ENCODE assay signal across 14 cellular contexts in genomic region chr11:60970890-60971289, GRCh38. TPM values are rescaled to one million over a fixed set of nuclear protein-coding genes. Genes with fewer than 3 reads are reported as not detected.
DNase-seq lines count a peak whose midpoint lies in the region; ATAC-seq and TF ChIP-seq lines count a peak whose summit lies in the region.
"Had no signal": no experiment of that assay in that cellular context is flagged by ENCODE, and none has a peak within 500 bp of the region (broad histone marks: within the 10 kb centered on the region; RNA-seq: fewer than 3 reads in every experiment).

No MANE protein-coding gene starts in this region.

- H2AFZ ChIP-seq in Loucy (ENCODE audit: low read length), result peak overlapping the region; percentile 74
- no peak overlapping the region for H2AFZ ChIP-seq in neuronal stem cell (ENCODE audit: low read length)

- no peak overlapping the region for H3K27ac ChIP-seq in neuronal stem cell (replicated peaks; ENCODE audit: low read length)
- H3K27ac ChIP-seq: uterus, WERI-Rb-1 had no signal

- peak overlapping the region; percentile 83 for H3K27ac Mint-ChIP-seq in activated CD4-positive, alpha-beta T cell treated with anti-CD3 and anti-CD28 coated beads, Interleukin-2, amount 10 ng/mL, durations not matched to agents 7 days and 5 days
- peak overlapping the region; percentile 2 to 99 for H3K27ac Mint-ChIP-seq in activated naive CD4-positive, alpha-beta T cell treated with anti-CD3 and anti-CD28 coated beads, Interleukin-2, amount 50 U/mL, for 72 hours

- H3K4me3 Mint-ChIP-seq in activated CD4-positive, alpha-beta T cell treated with anti-CD3 and anti-CD28 coated beads, Interleukin-2, amount 10 ng/mL, durations not matched to agents 7 days and 5 days, result peak overlapping the region; percentile 79

- TF ChIP-seq CTCF in Loucy (conservative IDR thresholded peaks at IDR 0.05; ENCODE audit: low read length), result no peak

- H3K27me3 ChIP-seq in Loucy (ENCODE audit: insufficient read depth, low read length, poor library complexity, severe bottlenecking) (no peaks in the 10 kb centered on the region), neuronal stem cell (ENCODE audit: control insufficient read depth in 3 of 3, insufficient read depth in 3 of 3, low read depth in 1 of 3, low read length in 3 of 3) (peaks cover 0 to 48% (median 2%) of the 10 kb centered on the region in 3 experiments)
- H3K27me3 ChIP-seq: uterus had no signal

- H2BK5ac ChIP-seq in neuronal stem cell (ENCODE audit: low read length), result peak overlapping the region; percentile 16

- H3K36me3 ChIP-seq in Loucy (ENCODE audit: insufficient read depth, low read length) (no peaks in the 10 kb centered on the region), neuronal stem cell (replicated peaks in 1 of 2; ENCODE audit: control insufficient read depth in 2 of 2, insufficient read depth in 2 of 2, low read length in 2 of 2) (no peaks in the 10 kb centered on the region)
- H3K36me3 ChIP-seq: uterus, WERI-Rb-1 had no signal

- peaks cover 25% of the 10 kb centered on the region for H3K4me1 Mint-ChIP-seq in activated CD4-positive, alpha-beta T cell treated with anti-CD3 and anti-CD28 coated beads, Interleukin-2, amount 10 ng/mL, durations not matched to agents 7 days and 5 days

- peaks cover 18% of the 10 kb centered on the region; the same call in 1 of the 2 replicates for H3K79me2 ChIP-seq in Loucy (ENCODE audit: insufficient read depth, low read length)

- H2AK5ac ChIP-seq in neuronal stem cell (ENCODE audit: low read depth, low read length), result peak overlapping the region; percentile 60

- H3K36me3 Mint-ChIP-seq in activated CD4-positive, alpha-beta T cell treated with anti-CD3 and anti-CD28 coated beads, Interleukin-2, amount 10 ng/mL, durations not matched to agents 7 days and 5 days (ENCODE audit: low read depth), result peaks cover 40% of the 10 kb centered on the region
- H3K36me3 Mint-ChIP-seq in activated naive CD4-positive, alpha-beta T cell treated with anti-CD3 and anti-CD28 coated beads, Interleukin-2, amount 50 U/mL, for 72 hours, result peaks cover 36 to 57% of the 10 kb centered on the region in 2 donors

- CTCF ChIA-PET in activated CD4-positive, alpha-beta T cell treated with anti-CD3 and anti-CD28 coated beads, Interleukin-2, amount 10 ng/mL, durations not matched to agents 7 days and 5 days (lab: Charles Lee), result interaction anchor here (0.8 to 3.1 kb wide), 19 partner anchors 8 to 216 kb away, joined by 3 to 14 read pairs (median 4); partner anchors contain the start of gene TMEM109

- no peak overlapping the region for H2BK15ac ChIP-seq in neuronal stem cell (ENCODE audit: low read length)

- peaks cover 10% of the 10 kb centered on the region for H3K9me3 Mint-ChIP-seq in activated CD4-positive, alpha-beta T cell treated with anti-CD3 and anti-CD28 coated beads, Interleukin-2, amount 10 ng/mL, durations not matched to agents 7 days and 5 days
- peaks cover 0 to 5% of the 10 kb centered on the region in 2 donors for H3K9me3 Mint-ChIP-seq in activated naive CD4-positive, alpha-beta T cell treated with anti-CD3 and anti-CD28 coated beads, Interleukin-2, amount 50 U/mL, for 72 hours

- no peaks in the 10 kb centered on the region for H3F3A ChIP-seq in Loucy (ENCODE audit: low read depth)

- peaks cover 5% of the 10 kb centered on the region for H3K27me3 Mint-ChIP-seq in activated CD4-positive, alpha-beta T cell treated with anti-CD3 and anti-CD28 coated beads, Interleukin-2, amount 10 ng/mL, durations not matched to agents 7 days and 5 days

- no peaks in the 10 kb centered on the region for H3K9me2 ChIP-seq in Loucy (replicated peaks; ENCODE audit: low read depth, low read length)

- no peak overlapping the region for H4K8ac ChIP-seq in neuronal stem cell (ENCODE audit: low read depth, low read length)

- H3K9ac ChIP-seq in Loucy (ENCODE audit: low read depth, low read length, poor library complexity, severe bottlenecking) (peak overlapping the region; percentile 82), neuronal stem cell (ENCODE audit: low read depth, low read length, poor library complexity) (no peak overlapping the region)

- H3K4me2 ChIP-seq in Loucy (ENCODE audit: low read depth, low read length, poor library complexity, severe bottlenecking) (peak overlapping the region; percentile 97), neuronal stem cell (ENCODE audit: insufficient read depth, low read length, poor library complexity, severe bottlenecking) (no peak overlapping the region)

- POLR2A ChIA-PET in activated CD4-positive, alpha-beta T cell treated with anti-CD3 and anti-CD28 coated beads, Interleukin-2, amount 10 ng/mL, durations not matched to agents 7 days and 5 days (lab: Charles Lee), result interaction anchor here (0.5 to 1.7 kb wide), 6 partner anchors 13 to 1058 kb away, joined by 3 to 7 read pairs (median 4); no protein-coding TSS in a partner anchor

- peak overlapping the region; percentile 73 for H2BK120ac ChIP-seq in neuronal stem cell (ENCODE audit: low read depth, low read length)

- no peaks in the 10 kb centered on the region for H3K9me3 ChIP-seq in Loucy (ENCODE audit: insufficient read depth, low read depth, low read length)
- H3K9me3 ChIP-seq in neuronal stem cell (replicated peaks in 1 of 2; ENCODE audit: control insufficient read depth in 2 of 2, insufficient read depth in 1 of 2, low read depth in 1 of 2, low read length in 2 of 2), result peaks cover 0 to 2% of the 10 kb centered on the region in 2 donors
- H3K9me3 ChIP-seq: uterus had no signal

- no peak for DNase-seq in activated CD4-positive, alpha-beta T cell treated with anti-CD3 and anti-CD28 coated beads, Interleukin-2, amount 10 ng/mL, durations not matched to agents 7 days and 5 days
- no peak for DNase-seq in activated CD4-positive, alpha-beta T cell treated with anti-CD3 and anti-CD28 coated beads, Interleukin-2, amount 50 U/mL, for 1 hour
- no peak for DNase-seq in activated naive CD4-positive, alpha-beta T cell treated with anti-CD3 and anti-CD28 coated beads, Interleukin-2, amount 50 U/mL, for 72 hours (ENCODE audit: low spot score in 2 of 2)
- DNase-seq in neuronal stem cell (ENCODE audit: low spot score) (no peak), dedifferentiated amniotic fluid mesenchymal stem cell (ENCODE audit: extremely low spot score) (no peak), OCI-M1 (lab: John Stamatoyannopoulos, UW) (no peak)
- DNase-seq: kidney glomerular epithelial cell, NCI-H187 treated with DMSO at 0.1 percent for 48 hours, uterus had no signal

- H3K79me1 ChIP-seq in neuronal stem cell (ENCODE audit: low read depth, low read length), result no peaks in the 10 kb centered on the region

- WGBS in neuronal stem cell (ENCODE audit: extremely low coverage in 2 of 2, insufficient read length in 2 of 2, insufficient replicate concordance in 1 of 2), 2 donors, result no CpG with 5 or more reads among the region's 5 CpGs

- H3K23ac ChIP-seq in neuronal stem cell (ENCODE audit: low read depth, low read length, poor library complexity), result no peak overlapping the region

- H3K4me1 ChIP-seq in Loucy (ENCODE audit: insufficient read depth, low read length, poor library complexity, severe bottlenecking), result peaks cover 37% of the 10 kb centered on the region
- H3K4me1 ChIP-seq in neuronal stem cell (ENCODE audit: control insufficient read depth in 2 of 2, insufficient read depth in 1 of 2, low read depth in 1 of 2, low read length in 2 of 2), result peaks cover 0 to 3% of the 10 kb centered on the region in 2 donors
- H3K4me1 ChIP-seq: uterus had no signal

- no peak overlapping the region for H2BK12ac ChIP-seq in neuronal stem cell (ENCODE audit: low read length)

- no peak overlapping the region for H3K14ac ChIP-seq in neuronal stem cell (ENCODE audit: low read length)

- H3K4ac ChIP-seq in neuronal stem cell (ENCODE audit: low read length), result no peak overlapping the region

- no peak overlapping the region for H3K18ac ChIP-seq in neuronal stem cell (ENCODE audit: low read length)

- H3K4me3 ChIP-seq in Loucy (ENCODE audit: low read length, poor library complexity, severe bottlenecking) (peak overlapping the region; percentile 76), neuronal stem cell (ENCODE audit: low read length in 2 of 2) (no peak overlapping the region)
- H3K4me3 ChIP-seq: uterus had no signal

- H4K91ac ChIP-seq in neuronal stem cell (ENCODE audit: low read depth, low read length, poor library complexity), result no peak overlapping the region

- H4K20me1 ChIP-seq in Loucy (ENCODE audit: insufficient read depth, low read length, poor library complexity, severe bottlenecking), result no peaks in the 10 kb centered on the region

- ATAC-seq in activated naive CD4-positive, alpha-beta T cell treated with anti-CD3 and anti-CD28 coated beads, Interleukin-2, amount 50 U/mL, for 72 hours, result peak; percentile 3 to 16
- no peak for ATAC-seq in HG03045 (IDR thresholded peaks at IDR 0.05; ENCODE audit: unreplicated experiment)

RNA-seq across cellular contexts. Expression of gene CD6, which starts 0.6 kb away (rescaled TPM):
- 100 to 1,000 TPM; 368 to 402 TPM for total RNA-seq in activated CD4-positive, alpha-beta T cell treated with anti-CD3 and anti-CD28 coated beads, Interleukin-2, amount 10 ng/mL, durations not matched to agents 7 days and 5 days
- 100 to 1,000 TPM; 227 to 339 TPM for total RNA-seq in activated naive CD4-positive, alpha-beta T cell treated with anti-CD3 and anti-CD28 coated beads, Interleukin-2, amount 50 U/mL, for 72 hours
- 0.21 TPM for polyA plus RNA-seq in neuronal stem cell (2013, experiment 1 of 2)
- 0.24 TPM for polyA plus RNA-seq in neuronal stem cell (2013, experiment 2 of 2)
- total RNA-seq: NCI-H460, renal cortical epithelial cell had no signal

RNA-seq across cellular contexts. Expression of gene SLC15A3, which starts 18.9 kb away (rescaled TPM):
- total RNA-seq in activated CD4-positive, alpha-beta T cell treated with anti-CD3 and anti-CD28 coated beads, Interleukin-2, amount 10 ng/mL, durations not matched to agents 7 days and 5 days, result 1 to 10 TPM; 4.0 to 4.2 TPM
- 1 to 10 TPM; 5.9 to 9.0 TPM for total RNA-seq in activated naive CD4-positive, alpha-beta T cell treated with anti-CD3 and anti-CD28 coated beads, Interleukin-2, amount 50 U/mL, for 72 hours
- polyA plus RNA-seq in neuronal stem cell (2013, experiment 1 of 2), result 44.3 TPM
- polyA plus RNA-seq in neuronal stem cell (2013, experiment 2 of 2), result 45.8 TPM
- total RNA-seq: NCI-H460 had no signal

RNA-seq across cellular contexts. Expression of gene TMEM132A, which starts 46.6 kb away (rescaled TPM):
- total RNA-seq in activated CD4-positive, alpha-beta T cell treated with anti-CD3 and anti-CD28 coated beads, Interleukin-2, amount 10 ng/mL, durations not matched to agents 7 days and 5 days, result under 1 TPM; 0.40 to 0.47 TPM
- total RNA-seq in activated naive CD4-positive, alpha-beta T cell treated with anti-CD3 and anti-CD28 coated beads, Interleukin-2, amount 50 U/mL, for 72 hours, result 1 to 10 TPM in 1 of 2 donors, under 1 TPM in 1; 0.71 to 1.4 TPM
- 90.5 TPM for polyA plus RNA-seq in neuronal stem cell (2013, experiment 1 of 2)
- polyA plus RNA-seq in neuronal stem cell (2013, experiment 2 of 2), result 91.3 TPM

RNA-seq across cellular contexts. Expression of gene TMEM109, which starts 56.9 kb away (rescaled TPM):
- total RNA-seq in activated CD4-positive, alpha-beta T cell treated with anti-CD3 and anti-CD28 coated beads, Interleukin-2, amount 10 ng/mL, durations not matched to agents 7 days and 5 days, result 100 to 1,000 TPM; 114 to 119 TPM
- 10 to 100 TPM; 31.9 to 95.1 TPM for total RNA-seq in activated naive CD4-positive, alpha-beta T cell treated with anti-CD3 and anti-CD28 coated beads, Interleukin-2, amount 50 U/mL, for 72 hours
- polyA plus RNA-seq in neuronal stem cell (2013, experiment 1 of 2), result 64.1 TPM
- polyA plus RNA-seq in neuronal stem cell (2013, experiment 2 of 2), result 63.1 TPM
